ENCODE assay signal across 10 cellular contexts in genomic region chr9:133162802-133163558, GRCh38. TPM values are rescaled to one million over a fixed set of nuclear protein-coding genes. Genes with fewer than 3 reads are reported as not detected.
DNase-seq lines count a peak whose midpoint lies in the region; ATAC-seq, FAIRE-seq and TF ChIP-seq lines count a peak whose summit lies in the region.
"Had no signal": no experiment of that assay in that cellular context is flagged by ENCODE, and none has a peak within 500 bp of the region (broad histone marks: within the 10 kb centered on the region; RNA-seq: fewer than 3 reads in every experiment).

No MANE protein-coding gene starts in this region.

- peaks cover 53% of the 10 kb centered on the region for H3K27me3 Mint-ChIP-seq in activated naive CD4-positive, alpha-beta T cell treated with anti-CD3 and anti-CD28 coated beads, Interleukin-2, amount 10 ng/mL, durations not matched to agents 7 days and 5 days
- H3K27me3 Mint-ChIP-seq in dendritic cell treated with granulocyte-macrophage colony-stimulating factor and Interleukin-4, amounts not matched to agents 40 ng/mL and 50 ng/mL, for 4 days = peaks cover 12% of the 10 kb centered on the region

- TF ChIP-seq EP300 in upper lobe of left lung (IDR thresholded peaks at IDR 0.05) = no peak

- H3K4me1 ChIP-seq in mononuclear cell (ENCODE audit: insufficient read depth, low read length) (peaks cover 28% of the 10 kb centered on the region), upper lobe of left lung (peaks cover 21 to 32% (median 26%) of the 10 kb centered on the region in 4 donors)

- intact Hi-C loops in dendritic cell treated with granulocyte-macrophage colony-stimulating factor and Interleukin-4, amounts not matched to agents 40 ng/mL and 50 ng/mL, for 4 days (cut with micrococcal nuclease) = no loop called here

- no peaks in the 10 kb centered on the region for H3K36me3 Mint-ChIP-seq in activated naive CD4-positive, alpha-beta T cell treated with anti-CD3 and anti-CD28 coated beads, Interleukin-2, amount 10 ng/mL, durations not matched to agents 7 days and 5 days
- H3K36me3 Mint-ChIP-seq in dendritic cell treated with granulocyte-macrophage colony-stimulating factor and Interleukin-4, amounts not matched to agents 40 ng/mL and 50 ng/mL, for 4 days (ENCODE audit: low read depth) = peaks cover 58% of the 10 kb centered on the region

- CTCF ChIA-PET in activated naive CD4-positive, alpha-beta T cell treated with anti-CD3 and anti-CD28 coated beads, Interleukin-2, amount 10 ng/mL, durations not matched to agents 7 days and 5 days (lab: Charles Lee) = interaction anchor here (1.0 kb wide), 1 partner anchor 12 kb away, joined by 3 read pairs; no protein-coding TSS in a partner anchor

- H3K9me3 ChIP-seq in mononuclear cell (ENCODE audit: low read depth, low read length) (no peaks in the 10 kb centered on the region), upper lobe of left lung (no peaks in the 10 kb centered on the region)

- peak overlapping the region; percentile 41 for H3K4me3 Mint-ChIP-seq in activated naive CD4-positive, alpha-beta T cell treated with anti-CD3 and anti-CD28 coated beads, Interleukin-2, amount 10 ng/mL, durations not matched to agents 7 days and 5 days
- peak overlapping the region; percentile 94 for H3K4me3 Mint-ChIP-seq in dendritic cell treated with granulocyte-macrophage colony-stimulating factor and Interleukin-4, amounts not matched to agents 40 ng/mL and 50 ng/mL, for 4 days

- DNase-seq in activated naive CD4-positive, alpha-beta T cell treated with anti-CD3 and anti-CD28 coated beads, Interleukin-2, amount 10 ng/mL, durations not matched to agents 7 days and 5 days = no peak
- DNase-seq in activated naive CD4-positive, alpha-beta T cell treated with Interleukin-2 at 50 U/mL for 16 hours = no peak
- DNase-seq in upper lobe of left lung (peak in 1 of 2 donors; percentile 85), NOMO-1 treated with DMSO at 0.1 percent for 48 hours (lab: John Stamatoyannopoulos, UW; ENCODE audit: unreplicated experiment) (no peak), GM12892 (ENCODE audit: insufficient read length) (no peak)

- peak in 1 of 2 donors; percentile 20 for ATAC-seq in upper lobe of left lung (ENCODE audit: low FRiP score in 2 of 2)
- no peak for ATAC-seq in GM21447 (IDR thresholded peaks at IDR 0.05; ENCODE audit: unreplicated experiment)

- TF ChIP-seq POLR2A in upper lobe of left lung (IDR thresholded peaks at IDR 0.05) (no peak), GM12892 (IDR thresholded peaks at IDR 0.05; ENCODE audit: low read depth, low read length) (no peak)

- WGBS in upper lobe of left lung, 2 donors = 42 to 49% methylated on average over 9 to 57 of the region's 57 CpGs

- no peak overlapping the region for H3K27ac Mint-ChIP-seq in activated naive CD4-positive, alpha-beta T cell treated with anti-CD3 and anti-CD28 coated beads, Interleukin-2, amount 10 ng/mL, durations not matched to agents 7 days and 5 days
- H3K27ac Mint-ChIP-seq in dendritic cell treated with granulocyte-macrophage colony-stimulating factor and Interleukin-4, amounts not matched to agents 40 ng/mL and 50 ng/mL, for 4 days = peak overlapping the region; percentile 92

- no peaks in the 10 kb centered on the region for H3K9me3 Mint-ChIP-seq in activated naive CD4-positive, alpha-beta T cell treated with anti-CD3 and anti-CD28 coated beads, Interleukin-2, amount 10 ng/mL, durations not matched to agents 7 days and 5 days
- H3K9me3 Mint-ChIP-seq in dendritic cell treated with granulocyte-macrophage colony-stimulating factor and Interleukin-4, amounts not matched to agents 40 ng/mL and 50 ng/mL, for 4 days = no peaks in the 10 kb centered on the region

- peaks cover 0 to 3% (median 0%) of the 10 kb centered on the region in 4 donors for H3K36me3 ChIP-seq in upper lobe of left lung

- H3K4me1 Mint-ChIP-seq in activated naive CD4-positive, alpha-beta T cell treated with anti-CD3 and anti-CD28 coated beads, Interleukin-2, amount 10 ng/mL, durations not matched to agents 7 days and 5 days = peaks cover 15% of the 10 kb centered on the region
- H3K4me1 Mint-ChIP-seq in dendritic cell treated with granulocyte-macrophage colony-stimulating factor and Interleukin-4, amounts not matched to agents 40 ng/mL and 50 ng/mL, for 4 days (ENCODE audit: low read depth) = peaks cover 62% of the 10 kb centered on the region

- H3K27me3 ChIP-seq in mononuclear cell (ENCODE audit: insufficient read depth, low read length) (no peaks in the 10 kb centered on the region), upper lobe of left lung (no peaks in the 10 kb centered on the region)

- peak overlapping the region; percentile 36 to 88 (median 84) for H3K27ac ChIP-seq in upper lobe of left lung

- H3K4me3 ChIP-seq in mononuclear cell (ENCODE audit: low read length) (peak overlapping the region; percentile 57), upper lobe of left lung (peak overlapping the region; percentile 52 to 77 (median 68))

- no peak for TF ChIP-seq CTCF in upper lobe of left lung (IDR thresholded peaks at IDR 0.05)

- no peak for FAIRE-seq in GM12892 (lab: Jason Lieb, UNC)
- FAIRE-seq: G401.6 had no signal

RNA-seq across cellular contexts. Expression of gene GBGT1, which starts 0.7 kb away (rescaled TPM):
- 5.6 TPM for total RNA-seq in mononuclear cell
- 10 to 100 TPM in 5 of 6 donors, 1 to 10 TPM in 1; 9.1 to 71.2 (median 36.0) TPM for total RNA-seq in upper lobe of left lung
- polyA plus RNA-seq in GM12892 (2012; ENCODE audit: missing spikeins) = 3.5 TPM

RNA-seq across cellular contexts. Expression of gene RALGDS, which starts 41.9 kb away (rescaled TPM):
- total RNA-seq in mononuclear cell = 59.0 TPM
- total RNA-seq in upper lobe of left lung = 100 to 1,000 TPM in 3 of 6 donors, 10 to 100 TPM in 3; 57.1 to 117 (median 88.9) TPM
- polyA plus RNA-seq in GM12892 (2012; ENCODE audit: missing spikeins) = 24.6 TPM

RNA-seq across cellular contexts. Expression of gene OBP2B, which starts 46.1 kb away (rescaled TPM):
- total RNA-seq in mononuclear cell (not detected), upper lobe of left lung (not detected)
- polyA plus RNA-seq in GM12892 (2012; ENCODE audit: missing spikeins) = not detected
- polyA plus RNA-seq: adipose tissue had no signal
